Comparison of ENCODE assay signal across 22 cellular contexts in the genomic region with DNA sequence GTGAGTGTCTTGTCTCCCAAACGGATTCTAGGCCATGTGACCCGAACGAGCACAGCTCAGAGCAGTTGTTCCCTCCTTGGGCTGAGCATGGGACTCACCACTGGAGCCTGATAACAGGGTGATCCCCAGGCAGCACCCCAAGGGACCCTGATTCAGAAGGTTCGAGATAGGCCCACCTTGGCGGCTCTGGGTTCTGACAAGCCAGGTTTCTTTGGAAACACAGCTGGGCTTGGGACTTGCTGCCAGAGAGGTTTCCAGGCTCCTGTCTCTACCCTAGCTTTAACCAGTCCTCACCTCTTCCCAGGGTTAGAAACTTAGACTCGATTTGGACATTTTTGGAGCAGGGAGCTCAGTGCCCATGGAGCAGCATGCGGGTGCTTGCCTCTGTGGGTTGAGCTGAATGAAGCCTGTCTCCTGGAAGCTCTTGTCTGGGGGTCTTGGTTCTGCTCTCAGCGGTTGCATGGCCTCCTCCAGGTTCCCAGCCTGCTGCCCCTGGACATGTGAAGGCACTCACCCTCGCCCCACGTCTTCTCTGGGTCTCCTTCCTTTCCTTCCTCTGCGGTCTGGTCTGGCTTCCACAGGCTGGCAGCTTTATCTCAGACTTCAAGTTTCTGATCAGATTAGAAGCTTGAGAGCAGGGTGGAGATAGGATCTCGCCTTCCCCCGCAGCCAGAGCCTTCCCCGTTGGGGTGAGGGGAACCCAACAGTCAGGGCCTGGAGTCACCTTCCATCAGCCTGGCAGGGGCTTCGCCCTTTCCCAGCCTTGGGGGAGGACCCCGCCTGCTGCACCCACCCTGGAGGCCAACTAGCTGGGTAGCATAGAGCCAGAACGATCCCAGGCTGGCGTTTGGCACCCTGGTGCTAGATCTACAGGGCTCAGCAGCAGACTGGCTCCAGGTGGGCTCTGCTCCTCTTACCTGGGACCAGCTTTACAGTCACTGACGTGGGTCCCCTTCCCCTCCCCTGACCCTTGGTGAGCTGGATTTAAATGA. TPM values are rescaled to one million over a fixed set of nuclear protein-coding genes. Genes with fewer than 3 reads are reported as not detected.
A peak's percentile ranks its signal among the peaks of the same experiment; 100 is the strongest.
DNase-seq lines count a peak whose midpoint lies in the region; ATAC-seq and TF ChIP-seq lines count a peak whose summit lies in the region.
"Had no signal": no experiment of that assay in that cellular context is flagged by ENCODE, and none has a peak within 500 bp of the region (broad histone marks: within the 10 kb centered on the region; RNA-seq: fewer than 3 reads in every experiment).

No MANE protein-coding gene starts in this region.

- H3K27me3 Mint-ChIP-seq in T-helper 2 cell treated with Interferon-gamma antibody and Interleukin-4, amounts not matched to agents 5 μg/mL and 100 μg/mL, for 36 hours (ENCODE audit: low read depth), result peaks cover 34% of the 10 kb centered on the region
- peaks cover 6% of the 10 kb centered on the region for H3K27me3 Mint-ChIP-seq in CD8-positive, alpha-beta T cell (ENCODE audit: low read depth)

- no peaks in the 10 kb centered on the region for H4K20me1 ChIP-seq in GM23248 (ENCODE audit: insufficient read depth)

- no peak overlapping the region for H3K4me3 Mint-ChIP-seq in T-helper 2 cell treated with Interferon-gamma antibody and Interleukin-4, amounts not matched to agents 5 μg/mL and 100 μg/mL, for 36 hours
- no peak overlapping the region for H3K4me3 Mint-ChIP-seq in CD8-positive, alpha-beta T cell
- H3K4me3 Mint-ChIP-seq: activated CD4-positive, alpha-beta memory T cell treated with anti-CD3 and anti-CD28 coated beads, Interleukin-2, amount 10 ng/mL, durations not matched to agents 7 days and 5 days; IgD-negative memory B cell; memory B cell; naive B cell had no signal

- no peak for TF ChIP-seq CTCF in A673 (conservative IDR thresholded peaks at IDR 0.05; ENCODE audit: low read depth, low read length)
- no peak for TF ChIP-seq CTCF in HEK293 (tag by site-specific recombination; IDR thresholded peaks at IDR 0.05)
- no peak for TF ChIP-seq CTCF in CD8-positive, alpha-beta T cell (IDR thresholded peaks at IDR 0.05)

- no peaks in the 10 kb centered on the region for H3K9me2 ChIP-seq in GM23248 (ENCODE audit: insufficient read depth)

- WGBS in GM23248 (ENCODE audit: low coverage in 1 of 2, low lambda C conversion rate in 2 of 2, missing lambda C conversion rate in 2 of 2), 2 experiments, result 76 to 81% methylated on average over 19 of the region's 19 CpGs

- no peaks in the 10 kb centered on the region for H3K36me3 Mint-ChIP-seq in T-helper 2 cell treated with Interferon-gamma antibody and Interleukin-4, amounts not matched to agents 5 μg/mL and 100 μg/mL, for 36 hours (ENCODE audit: low read depth)
- H3K36me3 Mint-ChIP-seq in CD8-positive, alpha-beta T cell, result no peaks in the 10 kb centered on the region
- H3K36me3 Mint-ChIP-seq: IgD-negative memory B cell, memory B cell, naive B cell had no signal

- ATAC-seq in CD8-positive, alpha-beta T cell, result no peak
- ATAC-seq: left colon, pancreas, Right ventricle myocardium inferior had no signal

- no peak overlapping the region for H3K27ac Mint-ChIP-seq in T-helper 2 cell treated with Interferon-gamma antibody and Interleukin-4, amounts not matched to agents 5 μg/mL and 100 μg/mL, for 36 hours
- no peak overlapping the region for H3K27ac Mint-ChIP-seq in CD8-positive, alpha-beta T cell
- H3K27ac Mint-ChIP-seq: activated CD4-positive, alpha-beta memory T cell treated with anti-CD3 and anti-CD28 coated beads, Interleukin-2, amount 10 ng/mL, durations not matched to agents 7 days and 5 days; IgD-negative memory B cell; memory B cell had no signal

- intact Hi-C loops in A673 (cut with micrococcal nuclease; ENCODE audit: unreplicated experiment), result no loop called here
- intact Hi-C loops in CD8-positive, alpha-beta T cell (cut with DNase I, micrococcal nuclease), result no loop called here

- H3K4me3 ChIP-seq in A673 (ENCODE audit: low read depth, low read length, poor library complexity, severe bottlenecking) (no peak overlapping the region), HEK293 (ENCODE audit: low read depth, low read length) (no peak overlapping the region), GM23248 (no peak overlapping the region)
- H3K4me3 ChIP-seq in CD8-positive, alpha-beta T cell (ENCODE audit: low read depth, low read length), result no peak overlapping the region
- H3K4me3 ChIP-seq: pancreas, sigmoid colon had no signal

- H3K27me3 ChIP-seq in A673 (replicated peaks; ENCODE audit: insufficient read depth, low read depth, low read length, poor library complexity), result no peaks in the 10 kb centered on the region
- H3K27me3 ChIP-seq in CD8-positive, alpha-beta T cell (ENCODE audit: insufficient read depth, low read length), result no peaks in the 10 kb centered on the region
- H3K27me3 ChIP-seq in GM23248 (replicated peaks; ENCODE audit: insufficient read depth), result no peaks in the 10 kb centered on the region
- H3K27me3 ChIP-seq: pancreas, sigmoid colon had no signal

- H3K4me2 ChIP-seq in GM23248 (ENCODE audit: unreplicated experiment), result no peak overlapping the region

- no peak overlapping the region for H2AFZ ChIP-seq in GM23248

- no TSS peak for BruUV-seq in A673 (replicated peaks; lab: Mats Ljungman, UMichigan)

- H3K36me3 ChIP-seq in A673 (ENCODE audit: insufficient read depth, low read length, poor library complexity, severe bottlenecking), result no peaks in the 10 kb centered on the region
- no peaks in the 10 kb centered on the region for H3K36me3 ChIP-seq in HEK293 (ENCODE audit: control insufficient read depth in 2 of 2, insufficient read depth in 1 of 2, low read length in 2 of 2)
- H3K36me3 ChIP-seq in CD8-positive, alpha-beta T cell (ENCODE audit: insufficient read depth, low read length), result no peaks in the 10 kb centered on the region
- no peaks in the 10 kb centered on the region for H3K36me3 ChIP-seq in GM23248 (ENCODE audit: low read depth)
- H3K36me3 ChIP-seq: pancreas, sigmoid colon had no signal

- H3K4me1 ChIP-seq in A673 (ENCODE audit: insufficient read depth, low read length, poor library complexity, severe bottlenecking) (peaks cover 41% of the 10 kb centered on the region), HEK293 (ENCODE audit: control insufficient read depth, insufficient read depth, low read length) (peaks cover 3% of the 10 kb centered on the region; the same call in 1 of the 2 replicates), GM23248 (ENCODE audit: insufficient read depth) (no peaks in the 10 kb centered on the region)
- no peaks in the 10 kb centered on the region for H3K4me1 ChIP-seq in CD8-positive, alpha-beta T cell (ENCODE audit: insufficient read depth, low read length)
- H3K4me1 ChIP-seq: pancreas, sigmoid colon had no signal

- no peak for DNase-seq in A673 (ENCODE audit: low spot score)
- DNase-seq in T-helper 2 cell treated with Interferon-gamma antibody and Interleukin-4, amounts not matched to agents 5 μg/mL and 100 μg/mL, for 36 hours (ENCODE audit: low spot score), result peak; percentile 51
- peak; percentile 30 for DNase-seq in globus pallidus (ENCODE audit: low spot score)
- no peak for DNase-seq in CD8-positive, alpha-beta T cell
- DNase-seq in NOMO-1 (lab: John Stamatoyannopoulos, UW; ENCODE audit: unreplicated experiment in 2 of 2), result no peak
- no peak for DNase-seq in activated T-cell treated with anti-CD3 and anti-CD28 coated beads for 4 hours
- DNase-seq in GM23248, result no peak
- DNase-seq: ACHN; activated CD4-positive, alpha-beta memory T cell treated with anti-CD3 and anti-CD28 coated beads, Interleukin-2, amount 10 ng/mL, durations not matched to agents 7 days and 5 days; activated naive CD4-positive, alpha-beta T cell; amniotic stem cell; left colon; naive B cell; NCI-H2171; NCI-H69; pancreas; sigmoid colon had no signal

- H3K9ac ChIP-seq in GM23248, result no peak overlapping the region

- in situ Hi-C loops in GM23248 (cut with MboI), result no loop called here

- peak overlapping the region; percentile 69 for H3K27ac ChIP-seq in A673 (ENCODE audit: low read depth, low read length, poor library complexity, severe bottlenecking)
- no peak overlapping the region for H3K27ac ChIP-seq in HEK293 (ENCODE audit: extremely low read depth, low read depth, low read length)
- H3K27ac ChIP-seq in CD8-positive, alpha-beta T cell (ENCODE audit: low read depth, low read length), result no peak overlapping the region
- no peak overlapping the region for H3K27ac ChIP-seq in GM23248
- H3K27ac ChIP-seq: C4-2B, sigmoid colon had no signal

- no peaks in the 10 kb centered on the region for H3K9me3 Mint-ChIP-seq in T-helper 2 cell treated with Interferon-gamma antibody and Interleukin-4, amounts not matched to agents 5 μg/mL and 100 μg/mL, for 36 hours
- H3K9me3 Mint-ChIP-seq in CD8-positive, alpha-beta T cell, result no peaks in the 10 kb centered on the region
- H3K9me3 Mint-ChIP-seq: activated CD4-positive, alpha-beta memory T cell treated with anti-CD3 and anti-CD28 coated beads, Interleukin-2, amount 10 ng/mL, durations not matched to agents 7 days and 5 days; IgD-negative memory B cell; memory B cell; naive B cell had no signal

- H3K4me1 Mint-ChIP-seq in T-helper 2 cell treated with Interferon-gamma antibody and Interleukin-4, amounts not matched to agents 5 μg/mL and 100 μg/mL, for 36 hours (ENCODE audit: low read depth), result peaks cover 15% of the 10 kb centered on the region
- H3K4me1 Mint-ChIP-seq in CD8-positive, alpha-beta T cell (ENCODE audit: low read depth), result no peaks in the 10 kb centered on the region
- H3K4me1 Mint-ChIP-seq: IgD-negative memory B cell, memory B cell, naive B cell had no signal

- H3K79me2 ChIP-seq in GM23248 (ENCODE audit: insufficient read depth), result no peaks in the 10 kb centered on the region

- no peaks in the 10 kb centered on the region for H3F3A ChIP-seq in GM23248 (ENCODE audit: insufficient read depth)

- H3K9me3 ChIP-seq in A673 (ENCODE audit: low read depth, low read length, poor library complexity, severe bottlenecking) (no peaks in the 10 kb centered on the region), HEK293 (ENCODE audit: control insufficient read depth, insufficient read depth, low read depth, low read length) (no peaks in the 10 kb centered on the region), GM23248 (ENCODE audit: low read depth) (no peaks in the 10 kb centered on the region)
- H3K9me3 ChIP-seq in CD8-positive, alpha-beta T cell (ENCODE audit: low read length), result no peaks in the 10 kb centered on the region
- H3K9me3 ChIP-seq: pancreas, sigmoid colon had no signal

- POLR2A ChIA-PET in A673 (lab: Charles Lee; ENCODE audit: low non-redundant PET) (no interaction called here), HEK293 (lab: Yijun Ruan, JAX) (no interaction called here)
- POLR2A ChIA-PET in CD8-positive, alpha-beta T cell (lab: Charles Lee), result no interaction called here

- CTCF ChIA-PET in A673 (lab: Charles Lee), result no interaction called here
- CTCF ChIA-PET in HEK293 (lab: Yijun Ruan, JAX), result interaction anchor here (0.6 kb wide), 1 partner anchor 74 kb away, joined by 3 read pairs; no protein-coding TSS in a partner anchor
- CTCF ChIA-PET in CD8-positive, alpha-beta T cell (lab: Charles Lee), result interaction anchor here (1.2 kb wide), 1 partner anchor 10 kb away, joined by 3 read pairs; no protein-coding TSS in a partner anchor

RNA-seq across cellular contexts. Expression of a gene that starts 21.0 kb away (rescaled TPM):
- 16.0 and 19.1 TPM in 2 replicates for total RNA-seq in A673 (2021)
- not detected for total RNA-seq in CD8-positive, alpha-beta T cell
- 3.8 and 4.6 TPM in 2 replicates for total RNA-seq in GM23248 (2014; rRNA removed; shearing (Covaris generic))
- 5.5 and 5.7 TPM in 2 replicates for polyA plus RNA-seq in GM23248 (2016; fragmentation: Nextera tagmentation; extraction: Ambion mirVana)
- total RNA-seq: activated CD4-positive, alpha-beta memory T cell treated with anti-CD3 and anti-CD28 coated beads, Interleukin-2, amount 10 ng/mL, durations not matched to agents 7 days and 5 days had no signal
- polyA plus RNA-seq: IgD-negative memory B cell had no signal

Comparison
In these comparisons a context has a peak if more than half of its experiments do, and no peak if none do; other contexts are left out.
1. DNase-seq: peak in T-helper 2 cell treated with Interferon-gamma antibody and Interleukin-4, amounts not matched to agents 5 μg/mL and 100 μg/mL, for 36 hours (single experiment) and globus pallidus (single experiment); none in A673 (single experiment), CD8-positive, alpha-beta T cell (0 of 7), NOMO-1 (0 of 2), activated T-cell treated with anti-CD3 and anti-CD28 coated beads for 4 hours (single experiment) and GM23248 (single experiment).